ENCODE assay signal across 7 cellular contexts in genomic region chr6:26125015-26125690, GRCh38. TPM values are rescaled to one million over a fixed set of nuclear protein-coding genes. Genes with fewer than 3 reads are reported as not detected.
DNase-seq lines count a peak whose midpoint lies in the region; ATAC-seq and TF ChIP-seq lines count a peak whose summit lies in the region.

No MANE protein-coding gene starts in this region.

- H3K36me3 Mint-ChIP-seq in activated T-helper 2 cell treated with anti-CD3 and anti-CD28 coated beads, Interferon-gamma antibody, Interleukin-2, Interleukin-4, amounts not matched to agents 10 μg/mL and 5 μg/mL and 100 μg/mL, durations not matched to agents 14 hours and 24 hours and 36 hours (ENCODE audit: low read depth) = peaks cover 31% of the 10 kb centered on the region
- peaks cover 70% of the 10 kb centered on the region for H3K36me3 Mint-ChIP-seq in stimulated activated effector memory CD8-positive, alpha-beta T cell treated with anti-CD3 and anti-CD28 coated beads, Interleukin-12 subunit alpha, Interleukin-12 subunit beta, amount 100 ng/mL, for 72 hours

- intact Hi-C loops in activated T-helper 2 cell treated with anti-CD3 and anti-CD28 coated beads, Interferon-gamma antibody, Interleukin-2, Interleukin-4, amounts not matched to agents 10 μg/mL and 5 μg/mL and 100 μg/mL, durations not matched to agents 14 hours and 24 hours and 36 hours (cut with micrococcal nuclease) = no loop called here

- no peak for TF ChIP-seq CTCF in GM12865 (IDR thresholded peaks at IDR 0.05; ENCODE audit: insufficient read depth, low read depth, low read length, missing control alignments)

- H3K4me1 Mint-ChIP-seq in activated T-helper 2 cell treated with anti-CD3 and anti-CD28 coated beads, Interferon-gamma antibody, Interleukin-2, Interleukin-4, amounts not matched to agents 10 μg/mL and 5 μg/mL and 100 μg/mL, durations not matched to agents 14 hours and 24 hours and 36 hours (ENCODE audit: low read depth) = peaks cover 50% of the 10 kb centered on the region
- peaks cover 48% of the 10 kb centered on the region for H3K4me1 Mint-ChIP-seq in stimulated activated effector memory CD8-positive, alpha-beta T cell treated with anti-CD3 and anti-CD28 coated beads, Interleukin-12 subunit alpha, Interleukin-12 subunit beta, amount 100 ng/mL, for 72 hours

- H3K4me3 ChIP-seq in GM12865 (ENCODE audit: low read depth, low read length) (peak overlapping the region; percentile 90), iPS-11a (ENCODE audit: low read depth, low read length) (peak overlapping the region; percentile 100)

- H3K27me3 Mint-ChIP-seq in activated T-helper 2 cell treated with anti-CD3 and anti-CD28 coated beads, Interferon-gamma antibody, Interleukin-2, Interleukin-4, amounts not matched to agents 10 μg/mL and 5 μg/mL and 100 μg/mL, durations not matched to agents 14 hours and 24 hours and 36 hours (ENCODE audit: low read depth) = no peaks in the 10 kb centered on the region

- H3K27ac Mint-ChIP-seq in activated T-helper 2 cell treated with anti-CD3 and anti-CD28 coated beads, Interferon-gamma antibody, Interleukin-2, Interleukin-4, amounts not matched to agents 10 μg/mL and 5 μg/mL and 100 μg/mL, durations not matched to agents 14 hours and 24 hours and 36 hours = peak overlapping the region; percentile 99
- peak overlapping the region; percentile 97 for H3K27ac Mint-ChIP-seq in stimulated activated effector memory CD8-positive, alpha-beta T cell treated with anti-CD3 and anti-CD28 coated beads, Interleukin-12 subunit alpha, Interleukin-12 subunit beta, amount 100 ng/mL, for 72 hours

- DNase-seq in GM12865 (ENCODE audit: low read depth) (peak; percentile 51), NCI-H2029 treated with DMSO at 0.1 percent for 48 hours (lab: John Stamatoyannopoulos, UW) (peak; percentile 52), A172 (ENCODE audit: low spot score) (no peak)
- DNase-seq in activated T-helper 2 cell treated with anti-CD3 and anti-CD28 coated beads, Interferon-gamma antibody, Interleukin-2, Interleukin-4, amounts not matched to agents 10 μg/mL and 5 μg/mL and 100 μg/mL, durations not matched to agents 14 hours and 24 hours and 36 hours (ENCODE audit: low spot score) = peak; percentile 37
- peak in 1 of 2 donors; percentile 69 for DNase-seq in stimulated activated effector memory CD8-positive, alpha-beta T cell treated with anti-CD3 and anti-CD28 coated beads, Interleukin-12 subunit alpha, Interleukin-12 subunit beta, amount 100 ng/mL, for 72 hours (ENCODE audit: low spot score in 2 of 2)

- ATAC-seq in stimulated activated effector memory CD8-positive, alpha-beta T cell treated with anti-CD3 and anti-CD28 coated beads, Interleukin-12 subunit alpha, Interleukin-12 subunit beta, amount 100 ng/mL, for 72 hours = no peak
- no peak for ATAC-seq in GM21381 (IDR thresholded peaks at IDR 0.05; ENCODE audit: unreplicated experiment)

- no peaks in the 10 kb centered on the region for H3K9me3 Mint-ChIP-seq in activated T-helper 2 cell treated with anti-CD3 and anti-CD28 coated beads, Interferon-gamma antibody, Interleukin-2, Interleukin-4, amounts not matched to agents 10 μg/mL and 5 μg/mL and 100 μg/mL, durations not matched to agents 14 hours and 24 hours and 36 hours
- H3K9me3 Mint-ChIP-seq in stimulated activated effector memory CD8-positive, alpha-beta T cell treated with anti-CD3 and anti-CD28 coated beads, Interleukin-12 subunit alpha, Interleukin-12 subunit beta, amount 100 ng/mL, for 72 hours = peaks cover 3% of the 10 kb centered on the region

- peak overlapping the region; percentile 100 for H3K4me3 Mint-ChIP-seq in activated T-helper 2 cell treated with anti-CD3 and anti-CD28 coated beads, Interferon-gamma antibody, Interleukin-2, Interleukin-4, amounts not matched to agents 10 μg/mL and 5 μg/mL and 100 μg/mL, durations not matched to agents 14 hours and 24 hours and 36 hours (ENCODE audit: low read depth)
- H3K4me3 Mint-ChIP-seq in stimulated activated effector memory CD8-positive, alpha-beta T cell treated with anti-CD3 and anti-CD28 coated beads, Interleukin-12 subunit alpha, Interleukin-12 subunit beta, amount 100 ng/mL, for 72 hours = peak overlapping the region; percentile 94

RNA-seq across cellular contexts. Expression of gene HFE, which starts 37.9 kb away (rescaled TPM):
- 0.32 and 0.39 TPM in 2 replicates for total RNA-seq in activated T-helper 2 cell treated with anti-CD3 and anti-CD28 coated beads, Interferon-gamma antibody, Interleukin-2, Interleukin-4, amounts not matched to agents 10 μg/mL and 5 μg/mL and 100 μg/mL, durations not matched to agents 14 hours and 24 hours and 36 hours
- 15.6 and 17.0 TPM in 2 replicates for total RNA-seq in A172 (2014; rRNA removed; shearing (Covaris generic))

Comparison
In these comparisons a context has a peak if more than half of its experiments do, and no peak if none do; other contexts are left out.
1. RNA of gene HFE, which starts 37.9 kb away (total RNA-seq): 15.6 to 17.0 TPM in A172; 0.32 to 0.39 TPM in activated T-helper 2 cell treated with anti-CD3 and anti-CD28 coated beads, Interferon-gamma antibody, Interleukin-2, Interleukin-4, amounts not matched to agents 10 μg/mL and 5 μg/mL and 100 μg/mL, durations not matched to agents 14 hours and 24 hours and 36 hours; every median in the first group is over 10 times any median in the second.